Comparison of ENCODE assay signal across 1 cellular context in the genomic region with DNA sequence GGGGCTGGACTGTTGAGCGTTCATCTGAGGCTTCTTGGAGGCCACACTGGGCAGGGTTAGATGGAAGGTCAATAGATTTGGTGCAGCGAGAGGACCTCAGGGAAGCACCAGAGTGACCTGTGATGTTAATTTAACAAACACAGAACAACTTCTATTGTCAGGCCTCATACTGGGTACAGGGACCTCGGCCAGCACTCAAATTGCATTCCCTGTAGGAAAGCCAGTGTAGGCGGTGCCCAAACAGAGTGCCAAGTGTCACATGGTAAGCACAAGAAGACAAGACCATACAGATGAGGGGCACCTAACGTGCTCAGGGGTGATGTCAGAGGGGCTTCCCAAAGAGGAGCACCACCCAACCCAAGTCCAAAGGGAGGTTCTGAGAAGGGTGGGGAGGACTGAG.
TF ChIP-seq lines count a peak whose summit lies in the region.

No MANE protein-coding gene starts in this region.

TF ChIP-seq in GM23338, 12 proteins besides CTCF, POLR2A, EP300 and RAD21:
- TF ChIP-seq EZH2 (IDR thresholded peaks at IDR 0.05; ENCODE audit: low read depth, unreplicated experiment) (no peak), JUNB (IDR thresholded peaks at IDR 0.05; ENCODE audit: unreplicated experiment) (no peak), STAT1 (IDR thresholded peaks at IDR 0.05; ENCODE audit: unreplicated experiment) (no peak), ZNF331 (CRISPR knock-in tag; IDR thresholded peaks at IDR 0.05; ENCODE audit: low read depth) (no peak), POLR2AphosphoS5 (IDR thresholded peaks at IDR 0.05; ENCODE audit: low read depth) (no peak), CREB1 (CRISPR knock-in tag; IDR thresholded peaks at IDR 0.05; ENCODE audit: low read depth) (no peak), ZNF114 (CRISPR knock-in tag; IDR thresholded peaks at IDR 0.05) (no peak), EZH2phosphoT487 (IDR thresholded peaks at IDR 0.05; ENCODE audit: unreplicated experiment) (no peak), NANOG (IDR thresholded peaks at IDR 0.05; ENCODE audit: borderline replicate concordance) (no peak)
- TF ChIP-seq, protein P1, sequence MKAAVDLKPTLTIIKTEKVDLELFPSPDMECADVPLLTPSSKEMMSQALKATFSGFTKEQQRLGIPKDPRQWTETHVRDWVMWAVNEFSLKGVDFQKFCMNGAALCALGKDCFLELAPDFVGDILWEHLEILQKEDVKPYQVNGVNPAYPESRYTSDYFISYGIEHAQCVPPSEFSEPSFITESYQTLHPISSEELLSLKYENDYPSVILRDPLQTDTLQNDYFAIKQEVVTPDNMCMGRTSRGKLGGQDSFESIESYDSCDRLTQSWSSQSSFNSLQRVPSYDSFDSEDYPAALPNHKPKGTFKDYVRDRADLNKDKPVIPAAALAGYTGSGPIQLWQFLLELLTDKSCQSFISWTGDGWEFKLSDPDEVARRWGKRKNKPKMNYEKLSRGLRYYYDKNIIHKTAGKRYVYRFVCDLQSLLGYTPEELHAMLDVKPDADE (IDR thresholded peaks at IDR 0.05) = no peak
- TF ChIP-seq, protein P2, sequence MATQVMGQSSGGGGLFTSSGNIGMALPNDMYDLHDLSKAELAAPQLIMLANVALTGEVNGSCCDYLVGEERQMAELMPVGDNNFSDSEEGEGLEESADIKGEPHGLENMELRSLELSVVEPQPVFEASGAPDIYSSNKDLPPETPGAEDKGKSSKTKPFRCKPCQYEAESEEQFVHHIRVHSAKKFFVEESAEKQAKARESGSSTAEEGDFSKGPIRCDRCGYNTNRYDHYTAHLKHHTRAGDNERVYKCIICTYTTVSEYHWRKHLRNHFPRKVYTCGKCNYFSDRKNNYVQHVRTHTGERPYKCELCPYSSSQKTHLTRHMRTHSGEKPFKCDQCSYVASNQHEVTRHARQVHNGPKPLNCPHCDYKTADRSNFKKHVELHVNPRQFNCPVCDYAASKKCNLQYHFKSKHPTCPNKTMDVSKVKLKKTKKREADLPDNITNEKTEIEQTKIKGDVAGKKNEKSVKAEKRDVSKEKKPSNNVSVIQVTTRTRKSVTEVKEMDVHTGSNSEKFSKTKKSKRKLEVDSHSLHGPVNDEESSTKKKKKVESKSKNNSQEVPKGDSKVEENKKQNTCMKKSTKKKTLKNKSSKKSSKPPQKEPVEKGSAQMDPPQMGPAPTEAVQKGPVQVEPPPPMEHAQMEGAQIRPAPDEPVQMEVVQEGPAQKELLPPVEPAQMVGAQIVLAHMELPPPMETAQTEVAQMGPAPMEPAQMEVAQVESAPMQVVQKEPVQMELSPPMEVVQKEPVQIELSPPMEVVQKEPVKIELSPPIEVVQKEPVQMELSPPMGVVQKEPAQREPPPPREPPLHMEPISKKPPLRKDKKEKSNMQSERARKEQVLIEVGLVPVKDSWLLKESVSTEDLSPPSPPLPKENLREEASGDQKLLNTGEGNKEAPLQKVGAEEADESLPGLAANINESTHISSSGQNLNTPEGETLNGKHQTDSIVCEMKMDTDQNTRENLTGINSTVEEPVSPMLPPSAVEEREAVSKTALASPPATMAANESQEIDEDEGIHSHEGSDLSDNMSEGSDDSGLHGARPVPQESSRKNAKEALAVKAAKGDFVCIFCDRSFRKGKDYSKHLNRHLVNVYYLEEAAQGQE (IDR thresholded peaks at IDR 0.05; ENCODE audit: unreplicated experiment) = no peak
- TF ChIP-seq, protein P3, sequence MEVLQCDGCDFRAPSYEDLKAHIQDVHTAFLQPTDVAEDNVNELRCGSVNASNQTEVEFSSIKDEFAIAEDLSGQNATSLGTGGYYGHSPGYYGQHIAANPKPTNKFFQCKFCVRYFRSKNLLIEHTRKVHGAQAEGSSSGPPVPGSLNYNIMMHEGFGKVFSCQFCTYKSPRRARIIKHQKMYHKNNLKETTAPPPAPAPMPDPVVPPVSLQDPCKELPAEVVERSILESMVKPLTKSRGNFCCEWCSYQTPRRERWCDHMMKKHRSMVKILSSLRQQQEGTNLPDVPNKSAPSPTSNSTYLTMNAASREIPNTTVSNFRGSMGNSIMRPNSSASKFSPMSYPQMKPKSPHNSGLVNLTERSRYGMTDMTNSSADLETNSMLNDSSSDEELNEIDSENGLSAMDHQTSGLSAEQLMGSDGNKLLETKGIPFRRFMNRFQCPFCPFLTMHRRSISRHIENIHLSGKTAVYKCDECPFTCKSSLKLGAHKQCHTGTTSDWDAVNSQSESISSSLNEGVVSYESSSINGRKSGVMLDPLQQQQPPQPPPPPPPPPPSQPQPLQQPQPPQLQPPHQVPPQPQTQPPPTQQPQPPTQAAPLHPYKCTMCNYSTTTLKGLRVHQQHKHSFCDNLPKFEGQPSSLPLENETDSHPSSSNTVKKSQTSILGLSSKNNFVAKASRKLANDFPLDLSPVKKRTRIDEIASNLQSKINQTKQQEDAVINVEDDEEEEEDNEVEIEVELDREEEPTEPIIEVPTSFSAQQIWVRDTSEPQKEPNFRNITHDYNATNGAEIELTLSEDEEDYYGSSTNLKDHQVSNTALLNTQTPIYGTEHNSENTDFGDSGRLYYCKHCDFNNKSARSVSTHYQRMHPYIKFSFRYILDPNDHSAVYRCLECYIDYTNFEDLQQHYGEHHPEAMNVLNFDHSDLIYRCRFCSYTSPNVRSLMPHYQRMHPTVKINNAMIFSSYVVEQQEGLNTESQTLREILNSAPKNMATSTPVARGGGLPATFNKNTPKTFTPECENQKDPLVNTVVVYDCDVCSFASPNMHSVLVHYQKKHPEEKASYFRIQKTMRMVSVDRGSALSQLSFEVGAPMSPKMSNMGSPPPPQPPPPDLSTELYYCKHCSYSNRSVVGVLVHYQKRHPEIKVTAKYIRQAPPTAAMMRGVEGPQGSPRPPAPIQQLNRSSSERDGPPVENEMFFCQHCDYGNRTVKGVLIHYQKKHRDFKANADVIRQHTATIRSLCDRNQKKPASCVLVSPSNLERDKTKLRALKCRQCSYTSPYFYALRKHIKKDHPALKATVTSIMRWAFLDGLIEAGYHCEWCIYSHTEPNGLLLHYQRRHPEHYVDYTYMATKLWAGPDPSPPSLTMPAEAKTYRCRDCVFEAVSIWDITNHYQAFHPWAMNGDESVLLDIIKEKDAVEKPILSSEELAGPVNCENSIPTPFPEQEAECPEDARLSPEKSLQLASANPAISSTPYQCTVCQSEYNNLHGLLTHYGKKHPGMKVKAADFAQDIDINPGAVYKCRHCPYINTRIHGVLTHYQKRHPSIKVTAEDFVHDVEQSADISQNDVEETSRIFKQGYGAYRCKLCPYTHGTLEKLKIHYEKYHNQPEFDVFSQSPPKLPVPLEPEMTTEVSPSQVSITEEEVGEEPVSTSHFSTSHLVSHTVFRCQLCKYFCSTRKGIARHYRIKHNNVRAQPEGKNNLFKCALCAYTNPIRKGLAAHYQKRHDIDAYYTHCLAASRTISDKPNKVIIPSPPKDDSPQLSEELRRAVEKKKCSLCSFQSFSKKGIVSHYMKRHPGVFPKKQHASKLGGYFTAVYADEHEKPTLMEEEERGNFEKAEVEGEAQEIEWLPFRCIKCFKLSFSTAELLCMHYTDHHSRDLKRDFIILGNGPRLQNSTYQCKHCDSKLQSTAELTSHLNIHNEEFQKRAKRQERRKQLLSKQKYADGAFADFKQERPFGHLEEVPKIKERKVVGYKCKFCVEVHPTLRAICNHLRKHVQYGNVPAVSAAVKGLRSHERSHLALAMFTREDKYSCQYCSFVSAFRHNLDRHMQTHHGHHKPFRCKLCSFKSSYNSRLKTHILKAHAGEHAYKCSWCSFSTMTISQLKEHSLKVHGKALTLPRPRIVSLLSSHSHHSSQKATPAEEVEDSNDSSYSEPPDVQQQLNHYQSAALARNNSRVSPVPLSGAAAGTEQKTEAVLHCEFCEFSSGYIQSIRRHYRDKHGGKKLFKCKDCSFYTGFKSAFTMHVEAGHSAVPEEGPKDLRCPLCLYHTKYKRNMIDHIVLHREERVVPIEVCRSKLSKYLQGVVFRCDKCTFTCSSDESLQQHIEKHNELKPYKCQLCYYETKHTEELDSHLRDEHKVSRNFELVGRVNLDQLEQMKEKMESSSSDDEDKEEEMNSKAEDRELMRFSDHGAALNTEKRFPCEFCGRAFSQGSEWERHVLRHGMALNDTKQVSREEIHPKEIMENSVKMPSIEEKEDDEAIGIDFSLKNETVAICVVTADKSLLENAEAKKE (CRISPR knock-in tag; IDR thresholded peaks at IDR 0.05) = no peak
TF ChIP-seq in GM23338: peak in this region for 0.
